In genomic region chr6:130381459-130382380, GRCh38 we compare ENCODE assay signal across 10 cellular contexts. TPM values are rescaled to one million over a fixed set of nuclear protein-coding genes. Genes with fewer than 3 reads are reported as not detected.
DNase-seq lines count a peak whose midpoint lies in the region; ATAC-seq and TF ChIP-seq lines count a peak whose summit lies in the region.
"Had no signal": no experiment of that assay in that cellular context is flagged by ENCODE, and none has a peak within 500 bp of the region (broad histone marks: within the 10 kb centered on the region; RNA-seq: fewer than 3 reads in every experiment).

No MANE protein-coding gene starts in this region.

- no peaks in the 10 kb centered on the region for H3K9me3 Mint-ChIP-seq in activated naive CD4-positive, alpha-beta T cell treated with anti-CD3 and anti-CD28 coated beads for 36 hours

- ATAC-seq in HG03442 (IDR thresholded peaks at IDR 0.05; ENCODE audit: unreplicated experiment) (peak; percentile 52), body of pancreas (no peak)

- H3K36me3 ChIP-seq in suprapubic skin, result no peaks in the 10 kb centered on the region
- no peaks in the 10 kb centered on the region for H3K36me3 ChIP-seq in body of pancreas (replicated peaks in 1 of 2; ENCODE audit: insufficient read depth in 1 of 2, low read depth in 2 of 2)
- no peaks in the 10 kb centered on the region for H3K36me3 ChIP-seq in prostate gland
- H3K36me3 ChIP-seq: BLaER1 treated with 17β-estradiol and CSF1 and Interleukin-3, amounts not matched to agents 10 nM and 100 nM; thoracic aorta had no signal

- CTCF ChIA-PET in activated naive CD4-positive, alpha-beta T cell treated with anti-CD3 and anti-CD28 coated beads for 36 hours (lab: Charles Lee), result interaction anchor here (0.6 to 1.2 kb wide), 8 partner anchors 9 to 1297 kb away, joined by 3 to 5 read pairs (median 3); no protein-coding TSS in a partner anchor

- H3K4me1 ChIP-seq in suprapubic skin (no peaks in the 10 kb centered on the region), body of pancreas (no peaks in the 10 kb centered on the region), prostate gland (replicated peaks) (no peaks in the 10 kb centered on the region)

- H3K27ac ChIP-seq in suprapubic skin (no peak overlapping the region), body of pancreas (no peak overlapping the region), prostate gland (no peak overlapping the region)
- H3K27ac ChIP-seq: BLaER1 treated with 17β-estradiol and CSF1 and Interleukin-3, amounts not matched to agents 10 nM and 100 nM; thoracic aorta had no signal

- H3K4me1 Mint-ChIP-seq in activated naive CD4-positive, alpha-beta T cell treated with anti-CD3 and anti-CD28 coated beads for 36 hours (ENCODE audit: low read depth), result peaks cover 14% of the 10 kb centered on the region

- no peak for TF ChIP-seq EP300 in suprapubic skin (IDR thresholded peaks at IDR 0.05)

- no peak overlapping the region for H3K4me3 ChIP-seq in suprapubic skin
- no peak overlapping the region for H3K4me3 ChIP-seq in body of pancreas
- no peak overlapping the region for H3K4me3 ChIP-seq in prostate gland
- H3K4me3 ChIP-seq: BLaER1 treated with 17β-estradiol and CSF1 and Interleukin-3, amounts not matched to agents 10 nM and 100 nM; thoracic aorta had no signal

- H3K9me3 ChIP-seq in suprapubic skin, result no peaks in the 10 kb centered on the region
- no peaks in the 10 kb centered on the region for H3K9me3 ChIP-seq in body of pancreas
- no peaks in the 10 kb centered on the region for H3K9me3 ChIP-seq in prostate gland
- H3K9me3 ChIP-seq: BLaER1 treated with 17β-estradiol and CSF1 and Interleukin-3, amounts not matched to agents 10 nM and 100 nM; thoracic aorta had no signal

- no peaks in the 10 kb centered on the region for H3K27me3 Mint-ChIP-seq in activated naive CD4-positive, alpha-beta T cell treated with anti-CD3 and anti-CD28 coated beads for 36 hours (ENCODE audit: low read depth)

- no peak for TF ChIP-seq POLR2A in suprapubic skin (IDR thresholded peaks at IDR 0.05)
- TF ChIP-seq POLR2A in body of pancreas (IDR thresholded peaks at IDR 0.05), result no peak
- TF ChIP-seq POLR2A in prostate gland (IDR thresholded peaks at IDR 0.05), result no peak

- H3K27me3 ChIP-seq in suprapubic skin (no peaks in the 10 kb centered on the region), body of pancreas (no peaks in the 10 kb centered on the region), prostate gland (replicated peaks; ENCODE audit: insufficient read depth) (no peaks in the 10 kb centered on the region)
- H3K27me3 ChIP-seq: BLaER1 treated with 17β-estradiol and CSF1 and Interleukin-3, amounts not matched to agents 10 nM and 100 nM had no signal

- no peak overlapping the region for H3K27ac Mint-ChIP-seq in activated naive CD4-positive, alpha-beta T cell treated with anti-CD3 and anti-CD28 coated beads for 36 hours

- no peaks in the 10 kb centered on the region for H3K36me3 Mint-ChIP-seq in activated naive CD4-positive, alpha-beta T cell treated with anti-CD3 and anti-CD28 coated beads for 36 hours (ENCODE audit: low read depth)

- no peak overlapping the region for H3K4me3 Mint-ChIP-seq in activated naive CD4-positive, alpha-beta T cell treated with anti-CD3 and anti-CD28 coated beads for 36 hours

- TF ChIP-seq CTCF in suprapubic skin (IDR thresholded peaks at IDR 0.05), result no peak
- no peak for TF ChIP-seq CTCF in body of pancreas (IDR thresholded peaks at IDR 0.05)
- TF ChIP-seq CTCF in prostate gland (IDR thresholded peaks at IDR 0.05), result no peak

- 76% methylated on average over 7 of the region's 7 CpGs for WGBS in suprapubic skin
- 62 to 69% methylated on average over 7 of the region's 7 CpGs for WGBS in body of pancreas, 2 donors
- 80% methylated on average over 7 of the region's 7 CpGs for WGBS in prostate gland

- intact Hi-C loops in activated naive CD4-positive, alpha-beta T cell treated with anti-CD3 and anti-CD28 coated beads for 36 hours (cut with micrococcal nuclease), result loop anchor here (2.0 to 10.0 kb wide), 2 partner anchors 59 to 337 kb away; no protein-coding TSS in a partner anchor
- intact Hi-C loops in body of pancreas (cut with DNase I), result no loop called here
- intact Hi-C loops in prostate gland (cut with DNase I), result no loop called here

- peak; percentile 8 for DNase-seq in stimulated activated CD4-positive, alpha-beta T cell treated with anti-CD3 and anti-CD28 coated beads, Interleukin-15, amount 100 ng/mL, for 24 hours
- no peak for DNase-seq in stimulated activated CD4-positive, alpha-beta T cell treated with anti-CD3 and anti-CD28 coated beads, Interleukin-12 subunit alpha, Interleukin-12 subunit beta, amount 100 ng/mL, for 4 hours
- DNase-seq in activated naive CD4-positive, alpha-beta T cell treated with anti-CD3 and anti-CD28 coated beads for 36 hours, result peak; percentile 56
- DNase-seq in NCI-H2196 (lab: John Stamatoyannopoulos, UW; ENCODE audit: unreplicated experiment), result no peak
- no peak for DNase-seq in suprapubic skin (ENCODE audit: low spot score in 2 of 2)
- DNase-seq in body of pancreas, result no peak
- no peak for DNase-seq in prostate gland (ENCODE audit: low spot score)

RNA-seq across cellular contexts. Expression of gene TMEM200A, which starts 15.9 kb away (rescaled TPM):
- not detected for total RNA-seq in activated naive CD4-positive, alpha-beta T cell treated with anti-CD3 and anti-CD28 coated beads for 36 hours
- total RNA-seq in suprapubic skin (1 to 10 TPM in 2 of 4 donors, under 1 TPM in 2; 0.76 to 1.2 (median 0.93) TPM), body of pancreas (1 to 10 TPM in 1 of 2 donors, under 1 TPM in 1; 0.66 to 1.0 TPM), prostate gland (1 to 10 TPM in 1 of 2 donors, under 1 TPM in 1; 0.87 to 5.1 TPM)

Comparison
In these comparisons a context has a peak if more than half of its experiments do, and no peak if none do; other contexts are left out.
1. DNase-seq: peak in stimulated activated CD4-positive, alpha-beta T cell treated with anti-CD3 and anti-CD28 coated beads, Interleukin-15, amount 100 ng/mL, for 24 hours (single experiment) and activated naive CD4-positive, alpha-beta T cell treated with anti-CD3 and anti-CD28 coated beads for 36 hours (single experiment); none in stimulated activated CD4-positive, alpha-beta T cell treated with anti-CD3 and anti-CD28 coated beads, Interleukin-12 subunit alpha, Interleukin-12 subunit beta, amount 100 ng/mL, for 4 hours (single experiment), NCI-H2196 (single experiment), suprapubic skin (0 of 2), body of pancreas (0 of 4) and prostate gland (single experiment).